Comparison of ENCODE assay signal across 1 cellular context in the genomic region with DNA sequence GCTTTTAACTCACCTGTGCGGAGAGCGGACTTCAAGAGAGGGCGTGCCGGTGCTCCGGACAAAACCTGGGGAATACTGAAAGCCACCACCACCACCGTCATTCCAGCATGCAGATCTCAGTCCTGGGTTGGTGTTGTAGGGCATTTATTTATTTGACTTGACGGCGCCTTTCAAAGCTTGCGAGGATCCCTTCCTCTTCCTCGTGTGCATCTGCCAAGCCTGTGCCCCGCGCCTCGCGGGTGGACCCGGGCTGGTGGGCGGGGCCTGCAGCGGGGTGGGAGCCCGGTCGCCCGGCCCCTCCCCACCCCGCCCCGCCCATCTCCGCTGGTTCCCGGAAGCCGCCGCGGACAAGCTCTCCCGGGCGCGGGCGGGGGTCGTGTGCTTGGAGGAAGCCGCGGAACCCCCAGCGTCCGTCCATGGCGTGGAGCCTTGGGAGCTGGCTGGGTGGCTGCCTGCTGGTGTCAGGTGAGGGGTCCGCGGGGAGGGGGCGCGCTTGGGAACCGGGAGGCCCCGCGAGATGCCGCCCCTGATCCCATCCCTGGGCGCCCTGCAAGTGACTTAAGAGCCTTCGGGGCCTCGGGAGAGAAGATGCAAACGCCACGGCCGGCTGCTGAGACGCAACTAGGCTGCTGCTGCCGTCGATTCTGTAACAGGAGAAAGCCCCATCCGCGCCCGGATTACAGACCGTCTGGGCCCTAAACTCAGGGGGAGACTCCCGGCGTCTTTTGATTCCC.
A peak's percentile ranks its signal among the peaks of the same experiment; 100 is the strongest.
TF ChIP-seq lines count a peak whose summit lies in the region.

Gene IL10RB, plus strand, starts transcription at position 318 of the 734 bp plus-strand sequence. Its CDS starts 99 bp downstream, at position 417.

TF ChIP-seq in K562, 482 proteins besides CTCF, POLR2A, EP300 and RAD21 (continued from another document and continues in another):
- peak; percentile 29 to 70; a peak in 2 of 4 replicates for TF ChIP-seq SIN3A (IDR thresholded peaks at IDR 0.05; ENCODE audit: borderline replicate concordance in 2 of 2, control insufficient read depth in 1 of 2, low read depth in 2 of 2, low read length in 2 of 2)
- TF ChIP-seq L3MBTL2 (IDR thresholded peaks at IDR 0.05), result peak; percentile 71
- TF ChIP-seq CAMTA2 (CRISPR knock-in tag; conservative IDR thresholded peaks at IDR 0.05), result no peak
- no peak for TF ChIP-seq ZNF584 (CRISPR knock-in tag; IDR thresholded peaks at IDR 0.05; ENCODE audit: low read depth)
- TF ChIP-seq ZNF232 (CRISPR knock-in tag; IDR thresholded peaks at IDR 0.05), result no peak
- TF ChIP-seq RFX7 (CRISPR knock-in tag; IDR thresholded peaks at IDR 0.05), result no peak
- TF ChIP-seq ZNF778 (CRISPR knock-in tag; IDR thresholded peaks at IDR 0.05), result no peak
- no peak for TF ChIP-seq ZNF644 (tag; IDR thresholded peaks at IDR 0.05; ENCODE audit: low read depth)
- TF ChIP-seq KDM1A (IDR thresholded peaks at IDR 0.05), result no peak
- no peak for TF ChIP-seq TAF7 (tag; IDR thresholded peaks at IDR 0.05)
- TF ChIP-seq NR2C2 (CRISPR knock-in tag; IDR thresholded peaks at IDR 0.05), result no peak
- TF ChIP-seq NR2C2 (tag; IDR thresholded peaks at IDR 0.05), result no peak
- TF ChIP-seq SLC30A9 (CRISPR knock-in tag; IDR thresholded peaks at IDR 0.05), result no peak
- TF ChIP-seq SMARCE1 (IDR thresholded peaks at IDR 0.05), result no peak
- TF ChIP-seq FOXJ3 (CRISPR knock-in tag; IDR thresholded peaks at IDR 0.05), result no peak
- TF ChIP-seq RBM25 (IDR thresholded peaks at IDR 0.05; ENCODE audit: low read depth, low read length, severe bottlenecking), result no peak
- TF ChIP-seq ZKSCAN8 (CRISPR knock-in tag; IDR thresholded peaks at IDR 0.05), result no peak
- no peak for TF ChIP-seq ZBTB43 (CRISPR knock-in tag; IDR thresholded peaks at IDR 0.05)
- no peak for TF ChIP-seq MAFF (IDR thresholded peaks at IDR 0.05; ENCODE audit: low read length)
- TF ChIP-seq MAFG (tag; conservative IDR thresholded peaks at IDR 0.05), result no peak
- TF ChIP-seq ZNF57 (CRISPR knock-in tag; IDR thresholded peaks at IDR 0.05), result no peak
- TF ChIP-seq, protein P1, sequence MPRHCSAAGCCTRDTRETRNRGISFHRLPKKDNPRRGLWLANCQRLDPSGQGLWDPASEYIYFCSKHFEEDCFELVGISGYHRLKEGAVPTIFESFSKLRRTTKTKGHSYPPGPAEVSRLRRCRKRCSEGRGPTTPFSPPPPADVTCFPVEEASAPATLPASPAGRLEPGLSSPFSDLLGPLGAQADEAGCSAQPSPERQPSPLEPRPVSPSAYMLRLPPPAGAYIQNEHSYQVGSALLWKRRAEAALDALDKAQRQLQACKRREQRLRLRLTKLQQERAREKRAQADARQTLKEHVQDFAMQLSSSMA (CRISPR knock-in tag; IDR thresholded peaks at IDR 0.05), result no peak; the same call in 1 of the 2 replicates
- TF ChIP-seq RAD51 (IDR thresholded peaks at IDR 0.05; ENCODE audit: borderline replicate concordance, low read depth), result no peak
- peak; percentile 71 for TF ChIP-seq ZFX (CRISPR knock-in tag; IDR thresholded peaks at IDR 0.05)
- no peak for TF ChIP-seq NBN (IDR thresholded peaks at IDR 0.05; ENCODE audit: low read depth)
- TF ChIP-seq PTRF (tag; IDR thresholded peaks at IDR 0.05), result no peak
- no peak for TF ChIP-seq ZFPM2 (CRISPR knock-in tag; IDR thresholded peaks at IDR 0.05)
- no peak for TF ChIP-seq ZC3H8 (IDR thresholded peaks at IDR 0.05)
- no peak for TF ChIP-seq HCFC1 (IDR thresholded peaks at IDR 0.05; ENCODE audit: low read depth, low read length)
- TF ChIP-seq PTBP1 (IDR thresholded peaks at IDR 0.05; ENCODE audit: low read depth, low read length), result no peak
- no peak for TF ChIP-seq USF1 (CRISPR knock-in tag; IDR thresholded peaks at IDR 0.05)
- no peak for TF ChIP-seq HDAC6 (IDR thresholded peaks at IDR 0.05; ENCODE audit: low read depth, low read length)
- no peak for TF ChIP-seq ZNF408 (CRISPR knock-in tag; IDR thresholded peaks at IDR 0.05; ENCODE audit: low read depth)
- no peak for TF ChIP-seq MECOM (CRISPR knock-in tag; IDR thresholded peaks at IDR 0.05)
- no peak for TF ChIP-seq ATF1 (CRISPR knock-in tag; IDR thresholded peaks at IDR 0.05)
- TF ChIP-seq ATF1 (tag; IDR thresholded peaks at IDR 0.05), result no peak; the same call in 1 of the 2 replicates
- TF ChIP-seq FOXM1 (IDR thresholded peaks at IDR 0.05; ENCODE audit: low read depth), result no peak
- no peak for TF ChIP-seq FOXM1 (CRISPR knock-in tag; IDR thresholded peaks at IDR 0.05; ENCODE audit: low read depth)
- TF ChIP-seq TSC22D4 (tag; IDR thresholded peaks at IDR 0.05), result no peak
- TF ChIP-seq ARID1B (IDR thresholded peaks at IDR 0.05), result no peak
- peak in 1 of 2 experiments; percentile 13; a peak in 1 of 4 replicates for TF ChIP-seq NRF1 (conservative IDR thresholded peaks at IDR 0.05 in 1 of 2, IDR thresholded peaks at IDR 0.05 in 1 of 2)
- TF ChIP-seq, protein P2, sequence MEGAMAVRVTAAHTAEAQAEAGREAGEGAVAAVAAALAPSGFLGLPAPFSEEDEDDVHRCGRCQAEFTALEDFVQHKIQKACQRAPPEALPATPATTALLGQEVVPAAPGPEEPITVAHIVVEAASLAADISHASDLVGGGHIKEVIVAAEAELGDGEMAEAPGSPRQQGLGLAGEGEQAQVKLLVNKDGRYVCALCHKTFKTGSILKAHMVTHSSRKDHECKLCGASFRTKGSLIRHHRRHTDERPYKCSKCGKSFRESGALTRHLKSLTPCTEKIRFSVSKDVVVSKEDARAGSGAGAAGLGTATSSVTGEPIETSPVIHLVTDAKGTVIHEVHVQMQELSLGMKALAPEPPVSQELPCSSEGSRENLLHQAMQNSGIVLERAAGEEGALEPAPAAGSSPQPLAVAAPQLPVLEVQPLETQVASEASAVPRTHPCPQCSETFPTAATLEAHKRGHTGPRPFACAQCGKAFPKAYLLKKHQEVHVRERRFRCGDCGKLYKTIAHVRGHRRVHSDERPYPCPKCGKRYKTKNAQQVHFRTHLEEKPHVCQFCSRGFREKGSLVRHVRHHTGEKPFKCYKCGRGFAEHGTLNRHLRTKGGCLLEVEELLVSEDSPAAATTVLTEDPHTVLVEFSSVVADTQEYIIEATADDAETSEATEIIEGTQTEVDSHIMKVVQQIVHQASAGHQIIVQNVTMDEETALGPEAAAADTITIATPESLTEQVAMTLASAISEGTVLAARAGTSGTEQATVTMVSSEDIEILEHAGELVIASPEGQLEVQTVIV (CRISPR knock-in tag; IDR thresholded peaks at IDR 0.05; ENCODE audit: borderline replicate concordance), result no peak
- no peak for TF ChIP-seq ZNF436 (CRISPR knock-in tag; IDR thresholded peaks at IDR 0.05)
- no peak for TF ChIP-seq POLR3G (IDR thresholded peaks at IDR 0.05; ENCODE audit: extremely low read depth, insufficient read length, insufficient replicate concordance)
- TF ChIP-seq, protein P3, sequence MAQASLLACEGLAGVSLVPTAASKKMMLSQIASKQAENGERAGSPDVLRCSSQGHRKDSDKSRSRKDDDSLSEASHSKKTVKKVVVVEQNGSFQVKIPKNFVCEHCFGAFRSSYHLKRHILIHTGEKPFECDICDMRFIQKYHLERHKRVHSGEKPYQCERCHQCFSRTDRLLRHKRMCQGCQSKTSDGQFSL (CRISPR knock-in tag; IDR thresholded peaks at IDR 0.05), result no peak
- TF ChIP-seq, protein P3 (tag; IDR thresholded peaks at IDR 0.05), result no peak
- no peak for TF ChIP-seq ZBTB5 (IDR thresholded peaks at IDR 0.05)
- TF ChIP-seq UBTF (IDR thresholded peaks at IDR 0.05; ENCODE audit: borderline replicate concordance in 1 of 2, low read depth in 2 of 2, low read length in 2 of 2), result 0 out of 4 replicates have a peak, but pooled peaks of 1 of the 2 experiments have one; percentile 39
